17 cellular contexts compared by ENCODE assay signal in the genomic region with DNA sequence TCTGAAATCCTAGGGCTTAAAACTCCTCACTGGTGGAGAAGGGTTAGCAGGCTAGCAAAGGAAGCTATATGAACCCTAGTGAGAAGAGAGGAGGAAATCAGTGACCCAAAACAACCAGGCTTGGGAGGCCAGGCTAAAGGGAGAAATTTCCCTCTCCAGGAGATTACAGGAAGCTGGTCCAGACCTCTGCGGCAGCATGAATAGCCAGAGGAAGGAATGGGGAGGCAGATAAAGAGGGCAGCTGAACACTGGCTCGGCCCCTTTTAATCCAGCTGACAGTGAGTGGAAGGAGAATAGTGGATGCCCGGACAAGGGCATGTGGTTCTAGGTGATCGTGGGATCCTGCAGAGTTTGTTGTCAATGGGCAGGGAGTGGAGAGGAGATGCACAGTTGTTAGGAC.
"Had no signal": no experiment of that assay in that cellular context is flagged by ENCODE, and none has a peak within 500 bp of the region (broad histone marks: within the 10 kb centered on the region; RNA-seq: fewer than 3 reads in every experiment).

No MANE protein-coding gene starts in this region.

- H3K27me3 ChIP-seq: esophagus squamous epithelium, spleen, suprapubic skin, upper lobe of right lung had no signal

- H3K4me1 ChIP-seq: suprapubic skin, upper lobe of right lung had no signal

- H3K36me3 ChIP-seq: esophagus squamous epithelium, spleen, suprapubic skin, upper lobe of right lung had no signal

- ATAC-seq: sciatic nerve, upper lobe of right lung had no signal

- H3K27me3 Mint-ChIP-seq: stimulated activated naive CD8-positive, alpha-beta T cell treated with anti-CD3 and anti-CD28 coated beads, Interleukin-15, Interleukin-2, amounts not matched to agents 100 ng/mL and 50 ng/mL, for 24 hours had no signal

- H3K27ac ChIP-seq: esophagus squamous epithelium, suprapubic skin, upper lobe of right lung had no signal

- DNase-seq: activated CD4-positive, alpha-beta T cell treated with anti-CD3 and anti-CD28 coated beads for 1 hour; activated CD4-positive, alpha-beta T cell treated with anti-CD3 and anti-CD28 coated beads, Interleukin-2, amount 50 U/mL, for 4 hours; activated effector memory CD4-positive, alpha-beta T cell treated with Interleukin-2 at 50 U/mL for 16 hours; activated naive CD4-positive, alpha-beta T cell treated with anti-CD3 and anti-CD28 coated beads, Interleukin-2, amount 50 U/mL, for 16 hours; esophagus squamous epithelium; hypothalamus; kidney; midbrain; posterior cingulate gyrus; spleen; upper lobe of right lung had no signal

- H3K9me3 ChIP-seq: suprapubic skin, upper lobe of right lung had no signal

- H3K4me3 Mint-ChIP-seq: neural crest cell; stimulated activated naive CD8-positive, alpha-beta T cell treated with anti-CD3 and anti-CD28 coated beads, Interleukin-15, Interleukin-2, amounts not matched to agents 100 ng/mL and 50 ng/mL, for 24 hours; T-helper 2 cell treated with Interferon-gamma antibody and Interleukin-4, amounts not matched to agents 5 μg/mL and 100 μg/mL, for 36 hours had no signal

- FAIRE-seq: astrocyte, kidney had no signal

- H3K27ac Mint-ChIP-seq: T-helper 2 cell treated with Interferon-gamma antibody and Interleukin-4, amounts not matched to agents 5 μg/mL and 100 μg/mL, for 36 hours had no signal

- H3K4me3 ChIP-seq: esophagus squamous epithelium, spleen, suprapubic skin, upper lobe of right lung had no signal
